ENCODE assay signal across 8 cellular contexts in the genomic region with DNA sequence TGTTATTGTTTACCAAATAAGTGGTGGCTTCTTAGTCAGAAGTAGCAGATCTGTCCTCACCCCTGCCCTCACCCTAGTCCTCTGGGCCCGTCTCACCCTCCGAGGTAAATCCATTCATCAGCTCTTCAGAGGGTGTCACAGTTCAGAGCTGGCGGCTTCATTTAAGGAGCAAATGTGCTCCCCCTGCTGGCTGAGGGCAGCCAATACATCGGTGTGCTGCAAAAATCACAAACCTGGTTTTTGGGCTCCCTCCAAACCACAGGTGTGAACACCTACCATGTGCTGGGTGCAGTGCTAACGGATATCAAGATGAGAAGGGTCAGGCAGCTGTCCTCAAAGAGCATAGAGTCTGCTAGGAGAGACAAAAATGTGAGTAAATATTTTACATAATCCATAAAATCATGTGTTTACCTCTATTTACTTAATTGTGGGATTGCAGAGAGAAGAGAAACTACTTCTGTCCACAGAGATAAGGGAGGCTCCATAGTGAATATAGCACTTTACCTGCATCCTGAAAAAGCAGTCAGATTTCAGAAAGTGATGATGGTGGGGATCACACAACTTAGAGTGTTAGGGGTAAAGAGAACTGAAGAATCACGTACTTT. TPM values are rescaled to one million over a fixed set of nuclear protein-coding genes. Genes with fewer than 3 reads are reported as not detected.
DNase-seq lines count a peak whose midpoint lies in the region; ATAC-seq and TF ChIP-seq lines count a peak whose summit lies in the region.

No MANE protein-coding gene starts in this region.

- intact Hi-C loops in naive thymus-derived CD4-positive, alpha-beta T cell (cut with micrococcal nuclease): loop anchor here (1.0 to 10.0 kb wide), 5 partner anchors 132 to 370 kb away; no protein-coding TSS in a partner anchor

- no peaks in the 10 kb centered on the region for H3K9me3 ChIP-seq in naive thymus-derived CD4-positive, alpha-beta T cell (ENCODE audit: control insufficient read depth in 2 of 3, low read length in 3 of 3)

- ATAC-seq in HG03432 (IDR thresholded peaks at IDR 0.05; ENCODE audit: unreplicated experiment): peak; percentile 50
- ATAC-seq in naive thymus-derived CD4-positive, alpha-beta T cell: peak; percentile 84
- ATAC-seq in stimulated activated naive B cell treated with anti-CD40 and anti-IgM and Interleukin-4, amounts not matched to agents 10 μg/mL and 1 μg/mL and 100 μg/mL, for 72 hours (replicated peaks): peak; percentile 77 to 84
- ATAC-seq in GM18870 (IDR thresholded peaks at IDR 0.05; ENCODE audit: unreplicated experiment): no peak

- H3K27ac ChIP-seq in naive thymus-derived CD4-positive, alpha-beta T cell (ENCODE audit: low read depth, low read length): no peak overlapping the region

- no peak overlapping the region for H3K4me3 ChIP-seq in GM06990 (replicated peaks; ENCODE audit: low read depth, low read length)
- H3K4me3 ChIP-seq in epithelial cell of esophagus (ENCODE audit: low read length): no peak overlapping the region
- no peak overlapping the region for H3K4me3 ChIP-seq in naive thymus-derived CD4-positive, alpha-beta T cell (ENCODE audit: low read length)

- peaks cover 0 to 2% (median 0%) of the 10 kb centered on the region in 11 donors for H3K9me3 Mint-ChIP-seq in naive thymus-derived CD4-positive, alpha-beta T cell
- no peaks in the 10 kb centered on the region for H3K9me3 Mint-ChIP-seq in stimulated activated naive B cell treated with anti-CD40 and anti-IgM and Interleukin-4, amounts not matched to agents 10 μg/mL and 1 μg/mL and 100 μg/mL, for 72 hours

- H3K27me3 Mint-ChIP-seq in naive thymus-derived CD4-positive, alpha-beta T cell: peaks cover 29 to 41% (median 30%) of the 10 kb centered on the region in 5 donors
- peaks cover 25 to 47% of the 10 kb centered on the region in 2 donors for H3K27me3 Mint-ChIP-seq in stimulated activated naive B cell treated with anti-CD40 and anti-IgM and Interleukin-4, amounts not matched to agents 10 μg/mL and 1 μg/mL and 100 μg/mL, for 72 hours

- no peak overlapping the region for H3K27ac Mint-ChIP-seq in naive thymus-derived CD4-positive, alpha-beta T cell
- no peak overlapping the region for H3K27ac Mint-ChIP-seq in stimulated activated naive B cell treated with anti-CD40 and anti-IgM and Interleukin-4, amounts not matched to agents 10 μg/mL and 1 μg/mL and 100 μg/mL, for 72 hours

- H3K4me1 Mint-ChIP-seq in naive thymus-derived CD4-positive, alpha-beta T cell: peaks cover 0 to 6% (median 4%) of the 10 kb centered on the region in 7 donors
- H3K4me1 Mint-ChIP-seq in stimulated activated naive B cell treated with anti-CD40 and anti-IgM and Interleukin-4, amounts not matched to agents 10 μg/mL and 1 μg/mL and 100 μg/mL, for 72 hours: peaks cover 5% of the 10 kb centered on the region in 2 donors

- DNase-seq in GM06990 (ENCODE audit: extremely low read depth, insufficient read length) (no peak), NOMO-1 (lab: John Stamatoyannopoulos, UW; ENCODE audit: unreplicated experiment in 2 of 2) (peak; percentile 7 to 60), epithelial cell of esophagus (ENCODE audit: low read depth) (peak; percentile 76)
- DNase-seq in activated CD8-positive, alpha-beta memory T cell treated with anti-CD3 and anti-CD28 coated beads, Interleukin-2, amount 50 U/mL, for 1 hour (ENCODE audit: extremely low read depth): peak; percentile 5
- peak; percentile 24 to 62 (median 53) for DNase-seq in naive thymus-derived CD4-positive, alpha-beta T cell
- DNase-seq in stimulated activated naive B cell treated with anti-CD40 and anti-IgM and Interleukin-4, amounts not matched to agents 10 μg/mL and 1 μg/mL and 100 μg/mL, for 72 hours: peak; percentile 28

- H3K4me3 Mint-ChIP-seq in naive thymus-derived CD4-positive, alpha-beta T cell: no peak overlapping the region
- H3K4me3 Mint-ChIP-seq in stimulated activated naive B cell treated with anti-CD40 and anti-IgM and Interleukin-4, amounts not matched to agents 10 μg/mL and 1 μg/mL and 100 μg/mL, for 72 hours: no peak overlapping the region

- H3K27me3 ChIP-seq in GM06990 (replicated peaks; ENCODE audit: control insufficient read depth, insufficient read depth, low read length): peaks cover 1% of the 10 kb centered on the region; the same call in 1 of the 2 replicates
- H3K27me3 ChIP-seq in naive thymus-derived CD4-positive, alpha-beta T cell (ENCODE audit: control insufficient read depth in 2 of 2, insufficient read depth in 2 of 2, low read length in 2 of 2): peaks cover 0 to 6% of the 10 kb centered on the region in 2 donors

- no peaks in the 10 kb centered on the region for H3K4me1 ChIP-seq in naive thymus-derived CD4-positive, alpha-beta T cell (ENCODE audit: control insufficient read depth in 2 of 2, insufficient read depth in 2 of 2, low read length in 2 of 2)

- TF ChIP-seq CTCF in GM06990 (IDR thresholded peaks at IDR 0.05; ENCODE audit: insufficient read depth, low read length, poor library complexity, severe bottlenecking) (peak; percentile 92), epithelial cell of esophagus (IDR thresholded peaks at IDR 0.05; ENCODE audit: insufficient read depth, low read depth, low read length, missing control alignments) (peak; percentile 94)

- POLR2A ChIA-PET in naive thymus-derived CD4-positive, alpha-beta T cell (lab: Charles Lee): no interaction called here

- CTCF ChIA-PET in naive thymus-derived CD4-positive, alpha-beta T cell (lab: Charles Lee): interaction anchor here (0.7 to 1.5 kb wide), 4 partner anchors 17 to 344 kb away, joined by 3 to 7 read pairs (median 4); no protein-coding TSS in a partner anchor

- H3K36me3 ChIP-seq in GM06990 (ENCODE audit: control insufficient read depth, insufficient read depth, low read length): no peaks in the 10 kb centered on the region
- H3K36me3 ChIP-seq in naive thymus-derived CD4-positive, alpha-beta T cell (ENCODE audit: control insufficient read depth in 2 of 3, insufficient read depth in 3 of 3, low read length in 3 of 3): no peaks in the 10 kb centered on the region

- H3K36me3 Mint-ChIP-seq in naive thymus-derived CD4-positive, alpha-beta T cell: no peaks in the 10 kb centered on the region
- no peaks in the 10 kb centered on the region for H3K36me3 Mint-ChIP-seq in stimulated activated naive B cell treated with anti-CD40 and anti-IgM and Interleukin-4, amounts not matched to agents 10 μg/mL and 1 μg/mL and 100 μg/mL, for 72 hours

RNA-seq across cellular contexts. Expression of a gene that starts 15.5 kb away (rescaled TPM):
- total RNA-seq in naive thymus-derived CD4-positive, alpha-beta T cell: not detected
- polyA plus RNA-seq in naive thymus-derived CD4-positive, alpha-beta T cell: not detected
